Comparison of ENCODE assay signal across 15 cellular contexts in the genomic region with DNA sequence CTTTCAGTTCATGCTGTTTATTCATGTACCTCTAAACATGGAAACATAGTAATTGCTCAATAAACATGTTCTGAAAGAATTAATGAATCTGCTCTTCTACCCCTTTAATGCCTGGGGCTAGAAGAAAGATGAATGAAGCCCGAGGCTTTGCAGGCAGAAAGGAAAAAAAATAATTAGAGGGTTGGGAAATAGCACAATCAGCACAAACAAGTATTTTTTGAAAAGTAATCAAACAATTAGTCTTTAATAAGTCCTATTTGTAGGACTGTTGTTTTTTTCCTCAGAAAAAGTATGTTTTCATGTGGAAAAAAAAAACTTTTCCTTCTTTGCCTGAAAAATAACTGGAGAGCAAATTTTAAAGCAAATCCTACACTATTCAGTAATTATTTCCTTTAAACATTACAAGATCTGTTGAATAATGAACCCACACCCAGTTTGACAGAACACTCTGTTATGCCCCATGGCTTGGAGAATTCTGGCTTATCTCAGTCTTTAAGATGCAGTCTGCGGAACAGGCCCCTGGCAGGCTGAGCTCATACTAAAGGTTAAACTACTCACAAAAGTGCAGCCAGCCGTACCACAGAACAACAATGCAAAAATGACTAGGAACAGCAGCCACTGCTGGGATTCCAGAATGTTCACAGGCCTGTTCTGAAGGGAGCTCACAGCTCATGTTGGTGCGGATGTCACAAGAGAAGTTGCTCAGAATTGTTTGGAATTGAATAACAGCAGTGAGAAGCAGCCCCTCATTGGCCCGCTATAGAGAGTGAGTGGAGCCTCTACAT.
DNase-seq lines count a peak whose midpoint lies in the region; ATAC-seq and TF ChIP-seq lines count a peak whose summit lies in the region.
"Had no signal": no experiment of that assay in that cellular context is flagged by ENCODE, and none has a peak within 500 bp of the region (broad histone marks: within the 10 kb centered on the region; RNA-seq: fewer than 3 reads in every experiment).

No MANE protein-coding gene starts in this region.

- H3K79me2 ChIP-seq in GM23248 (ENCODE audit: insufficient read depth) = no peaks in the 10 kb centered on the region

- TF ChIP-seq CTCF in epithelial cell of proximal tubule (conservative IDR thresholded peaks at IDR 0.05; ENCODE audit: low read depth, low read length) = no peak

- H3K36me3 ChIP-seq in GM23248 (ENCODE audit: low read depth) = no peaks in the 10 kb centered on the region
- H3K36me3 ChIP-seq: SJSA1 had no signal

- DNase-seq in GM23248 (peak; percentile 55), epithelial cell of proximal tubule (ENCODE audit: low read depth) (peak; percentile 98), kidney glomerular epithelial cell (lab: John Stamatoyannopoulos, UW) (peak; percentile 95), skeletal muscle cell (ENCODE audit: low read depth) (peak; percentile 52), NCI-H524 treated with DMSO at 0.1 percent for 48 hours (lab: John Stamatoyannopoulos, UW) (no peak), HT-29 (ENCODE audit: low spot score) (no peak)
- DNase-seq: activated gamma-delta T cell treated with Interleukin-2 at 50 U/mL for 16 hours, DND-41, immature natural killer cell, NCI-H2107, small intestine had no signal

- H3K4me3 ChIP-seq in GM23248 (no peak overlapping the region), epithelial cell of proximal tubule (ENCODE audit: low read depth, low read length) (no peak overlapping the region), skeletal muscle cell (ENCODE audit: low read depth, low read length) (no peak overlapping the region)
- H3K4me3 ChIP-seq: SJSA1 had no signal

- no peak overlapping the region for H3K4me2 ChIP-seq in GM23248 (ENCODE audit: unreplicated experiment)

- 0 out of 2 replicates have a peak, but pooled peaks cover 4% of the 10 kb centered on the region for H3F3A ChIP-seq in GM23248 (ENCODE audit: insufficient read depth)

- no peaks in the 10 kb centered on the region for H3K9me3 ChIP-seq in GM23248 (ENCODE audit: low read depth)
- H3K9me3 ChIP-seq: SJSA1 had no signal

- H3K9me2 ChIP-seq in GM23248 (ENCODE audit: insufficient read depth) = no peaks in the 10 kb centered on the region

- in situ Hi-C loops in GM23248 (cut with MboI) = no loop called here

- no peak overlapping the region for H3K27ac ChIP-seq in GM23248
- H3K27ac ChIP-seq: HL-60, SJSA1 had no signal

- WGBS in GM23248 (ENCODE audit: low coverage in 1 of 2, low lambda C conversion rate in 2 of 2, missing lambda C conversion rate in 2 of 2), 2 experiments = 65 to 73% methylated on average over 5 of the region's 5 CpGs

- H3K4me1 ChIP-seq in GM23248 (ENCODE audit: insufficient read depth) = peaks cover 13% of the 10 kb centered on the region
- H3K4me1 ChIP-seq: SJSA1 had no signal

- H2AFZ ChIP-seq in GM23248 = no peak overlapping the region

- ATAC-seq in HG02588 (IDR thresholded peaks at IDR 0.05; ENCODE audit: unreplicated experiment) = no peak
- ATAC-seq in HG03442 (IDR thresholded peaks at IDR 0.05; ENCODE audit: unreplicated experiment) = no peak

- no peaks in the 10 kb centered on the region for H3K27me3 ChIP-seq in GM23248 (replicated peaks; ENCODE audit: insufficient read depth)
- H3K27me3 ChIP-seq: SJSA1 had no signal

- no peaks in the 10 kb centered on the region for H4K20me1 ChIP-seq in GM23248 (ENCODE audit: insufficient read depth)

- H3K9ac ChIP-seq in GM23248 = no peak overlapping the region

Comparison
In these comparisons a context has a peak if more than half of its experiments do, and no peak if none do; other contexts are left out.
1. DNase-seq: peak in GM23248 (single experiment), epithelial cell of proximal tubule (single experiment), kidney glomerular epithelial cell (single experiment) and skeletal muscle cell (single experiment); none in NCI-H524 treated with DMSO at 0.1 percent for 48 hours (single experiment) and HT-29 (single experiment).